In the genomic region with DNA sequence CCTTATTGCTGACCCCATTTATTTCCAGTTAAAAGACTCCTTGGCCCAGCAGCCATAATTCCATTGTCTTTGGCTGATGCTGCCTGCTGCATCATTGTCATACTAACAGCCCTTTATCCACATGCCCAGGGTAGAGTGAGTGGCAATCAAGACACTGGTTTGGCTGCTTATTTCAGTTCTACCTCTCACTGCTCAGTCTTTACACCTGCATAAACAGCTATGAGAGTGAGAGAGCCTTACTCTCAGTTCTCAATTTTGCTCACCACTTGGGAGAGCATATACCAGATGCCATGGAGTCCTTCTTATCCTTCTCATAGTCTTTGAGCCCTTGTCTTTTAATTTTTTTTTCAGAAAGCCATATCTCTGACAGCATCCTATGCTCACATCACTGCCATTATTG, we compare ENCODE assay signal across 31 cellular contexts.
"Had no signal": no experiment of that assay in that cellular context is flagged by ENCODE, and none has a peak within 500 bp of the region (broad histone marks: within the 10 kb centered on the region; RNA-seq: fewer than 3 reads in every experiment).

No MANE protein-coding gene starts in this region.

- H3K4me1 ChIP-seq: ascending aorta, breast epithelium, esophagus muscularis mucosa, foreskin keratinocyte, gastrocnemius medialis, heart left ventricle had no signal

- DNase-seq: activated B cell treated with CpG ODN at 0.5 μM for 24 hours; activated CD4-positive, alpha-beta memory T cell treated with anti-CD3 and anti-CD28 coated beads, Interleukin-2, amount 10 ng/mL, durations not matched to agents 7 days and 5 days; activated CD4-positive, alpha-beta T cell treated with anti-CD3 and anti-CD28 coated beads for 36 hours; activated CD4-positive, alpha-beta T cell treated with anti-CD3 and anti-CD28 coated beads, Interleukin-2, amount 10 ng/mL, durations not matched to agents 24 days and 14 days; activated CD4-positive, alpha-beta T cell treated with anti-CD3 and anti-CD28 coated beads, Interleukin-2, amount 50 U/mL, for 4 hours; activated CD4-positive, CD25-positive, alpha-beta regulatory T cell treated with anti-CD3 and anti-CD28 coated beads, Interleukin-2, amount 50 U/mL, for 72 hours; activated CD8-positive, alpha-beta memory T cell treated with anti-CD3 and anti-CD28 coated beads, Interleukin-2, amount 50 U/mL, for 48 hours; activated gamma-delta T cell; activated naive CD4-positive, alpha-beta T cell; activated naive CD4-positive, alpha-beta T cell treated with anti-CD3 and anti-CD28 coated beads, Interleukin-2, amount 10 ng/mL, durations not matched to agents 7 days and 5 days; activated naive CD8-positive, alpha-beta T cell treated with anti-CD3 and anti-CD28 coated beads, Interleukin-2, amount 10 ng/mL, durations not matched to agents 7 days and 5 days; activated T-cell treated with anti-CD3 and anti-CD28 coated beads for 4 hours; activated T-cell treated with anti-CD3 and anti-CD28 coated beads, Interleukin-2, amount 50 U/mL, for 24 hours; activated T-cell treated with anti-CD3 and anti-CD28 coated beads, Interleukin-2, amount 50 U/mL, for 72 hours; central memory CD4-positive, alpha-beta T cell; dorsolateral prefrontal cortex; effector memory CD8-positive, alpha-beta T cell; erythroblast; foreskin keratinocyte; gastrocnemius medialis; glutamatergic neuron; heart left ventricle; T-helper 17 cell; T1000; WERI-Rb-1 had no signal

- H3K27me3 ChIP-seq: ascending aorta, breast epithelium, cardiac muscle cell, dorsolateral prefrontal cortex, esophagus muscularis mucosa, foreskin keratinocyte, gastrocnemius medialis, heart left ventricle had no signal

- ATAC-seq: activated CD4-positive, alpha-beta T cell treated with anti-CD3 and anti-CD28 coated beads for 36 hours; activated naive CD4-positive, alpha-beta T cell treated with anti-CD3 and anti-CD28 coated beads, Interleukin-2, amount 50 U/mL, for 72 hours; activated T-cell treated with anti-CD3 and anti-CD28 coated beads, Interleukin-2, amount 50 U/mL, for 72 hours; effector memory CD8-positive, alpha-beta T cell; foreskin keratinocyte; gastrocnemius medialis; heart left ventricle; T-helper 17 cell had no signal

- H3K9me3 ChIP-seq: ascending aorta, breast epithelium, esophagus muscularis mucosa, gastrocnemius medialis had no signal

- H3K4me3 ChIP-seq: ascending aorta, breast epithelium, cardiac muscle cell, coronary artery, esophagus muscularis mucosa, gastrocnemius medialis, heart left ventricle had no signal

- H3K36me3 ChIP-seq: ascending aorta, breast epithelium, cardiac muscle cell, esophagus muscularis mucosa, gastrocnemius medialis, heart left ventricle, WERI-Rb-1 had no signal

- H3K27ac ChIP-seq: ascending aorta, breast epithelium, cardiac muscle cell, coronary artery, dorsolateral prefrontal cortex, esophagus muscularis mucosa, foreskin keratinocyte, gastrocnemius medialis, heart left ventricle, WERI-Rb-1 had no signal
